In genomic region chr12:3200779-3201738, GRCh38 we compare ENCODE assay signal across 7 cellular contexts.
A peak's percentile ranks its signal among the peaks of the same experiment; 100 is the strongest.
DNase-seq lines count a peak whose midpoint lies in the region; ATAC-seq and TF ChIP-seq lines count a peak whose summit lies in the region.

No MANE protein-coding gene starts in this region.

- H3K4me1 ChIP-seq in H9 (ENCODE audit: insufficient read depth, low read length) (peaks cover 1% of the 10 kb centered on the region; the same call in 1 of the 2 replicates), iPS DF 6.9 (ENCODE audit: control insufficient read depth, insufficient read depth, low read length) (peaks cover 12% of the 10 kb centered on the region), spleen (peaks cover 12 to 72% (median 48%) of the 10 kb centered on the region in 6 donors)

- H3K18ac ChIP-seq in H9 (ENCODE audit: insufficient read length, low read depth, low read length) = no peak overlapping the region

- no peak overlapping the region for H3K4ac ChIP-seq in H9 (ENCODE audit: low read depth, low read length)

- WGBS in H9 (ENCODE audit: extremely low coverage, insufficient read length, low lambda C conversion rate) = no CpG with 5 or more reads among the region's 50 CpGs
- no CpG with 5 or more reads among the region's 50 CpGs for WGBS in iPS DF 6.9 (ENCODE audit: insufficient coverage, insufficient read length)
- 9 to 16% (median 12%) methylated on average over 32 to 50 of the region's 50 CpGs for WGBS in spleen, 5 donors

- H2BK12ac ChIP-seq in H9 (ENCODE audit: insufficient read length, low read depth, low read length) = no peak overlapping the region

- H3K79me2 ChIP-seq in H9 (ENCODE audit: insufficient read depth, low read length) = no peaks in the 10 kb centered on the region

- H4K91ac ChIP-seq in H9 (ENCODE audit: insufficient read length, low read depth, low read length) = no peak overlapping the region

- H3K4me2 ChIP-seq in H9 (ENCODE audit: insufficient read depth, insufficient read length, low read length) = peak overlapping the region; percentile 65

- H3T11ph ChIP-seq in H9 (ENCODE audit: low read length) = no peak overlapping the region

- no peaks in the 10 kb centered on the region for H3K9me3 ChIP-seq in H9 (ENCODE audit: control insufficient read depth, low read depth, low read length)
- H3K9me3 ChIP-seq in iPS DF 6.9 (ENCODE audit: control insufficient read depth, insufficient read depth, low read length) = no peaks in the 10 kb centered on the region
- no peaks in the 10 kb centered on the region for H3K9me3 ChIP-seq in spleen

- no peaks in the 10 kb centered on the region for H4K20me1 ChIP-seq in H9 (ENCODE audit: control insufficient read depth, insufficient read depth, insufficient read length)

- TF ChIP-seq CTCF in H9 (conservative IDR thresholded peaks at IDR 0.05) (no peak), VCaP (conservative IDR thresholded peaks at IDR 0.05) (0 out of 2 replicates have a peak, but pooled peaks have one; percentile 6), spleen (IDR thresholded peaks at IDR 0.05 in 8 of 11, conservative IDR thresholded peaks at IDR 0.05 in 3 of 11) (no peak)

- no peak overlapping the region for H2AK5ac ChIP-seq in H9 (ENCODE audit: insufficient read length, low read length)

- H3K4me3 ChIP-seq in iPS DF 6.9 (ENCODE audit: low read length) = peak overlapping the region; percentile 32; the same call in 1 of the 2 replicates
- peak overlapping the region; percentile 14 to 69 (median 42) for H3K4me3 ChIP-seq in spleen

- intact Hi-C loops in spleen (cut with DNase I; ENCODE audit: low total_unique reads) = no loop called here

- no peak for TF ChIP-seq POLR2A in spleen (IDR thresholded peaks at IDR 0.05)

- H2AFZ ChIP-seq in H9 (ENCODE audit: low read length) = no peak overlapping the region

- no peak overlapping the region for H3K23ac ChIP-seq in H9 (ENCODE audit: insufficient read length, low read depth, low read length)

- no peak overlapping the region for H3K56ac ChIP-seq in H9 (ENCODE audit: insufficient read length, low read depth, low read length)

- H4K8ac ChIP-seq in H9 (replicated peaks; ENCODE audit: insufficient read length, low read depth, low read length) = no peak overlapping the region

- H3K9me3 Mint-ChIP-seq in H9 = peaks cover 0 to 3% of the 10 kb centered on the region in 2 experiments; a peak in 1 of 5 replicates

- ATAC-seq in HG03439 (IDR thresholded peaks at IDR 0.05; ENCODE audit: unreplicated experiment) = no peak

- H3K27ac Mint-ChIP-seq in H9 = no peak overlapping the region

- H4K5ac ChIP-seq in H9 (ENCODE audit: insufficient read length, low read depth, low read length) = no peak overlapping the region

- H3K36me3 ChIP-seq in iPS DF 6.9 (ENCODE audit: control insufficient read depth, insufficient read depth, low read length) (no peaks in the 10 kb centered on the region), spleen (no peaks in the 10 kb centered on the region)

- H3K9ac ChIP-seq in H9 (ENCODE audit: extremely low read depth, insufficient read length, low read length) = no peak overlapping the region

- H3K4me3 Mint-ChIP-seq in H9 = peak overlapping the region; percentile 53 to 82

- H3K23me2 ChIP-seq in H9 (ENCODE audit: insufficient read length, low read depth, low read length, poor library complexity, severe bottlenecking) = peaks cover 14% of the 10 kb centered on the region

- H3K4me1 Mint-ChIP-seq in H9 = peaks cover 51 to 52% of the 10 kb centered on the region in 2 experiments

- H2BK120ac ChIP-seq in H9 (ENCODE audit: low read depth, low read length, poor library complexity, severe bottlenecking) = no peak overlapping the region

- H2BK15ac ChIP-seq in H9 (ENCODE audit: low read depth, low read length) = no peak overlapping the region

- peaks cover 3 to 4% (median 3%) of the 10 kb centered on the region in 3 experiments; a peak in 3 of 7 replicates for H3K36me3 Mint-ChIP-seq in H9 (ENCODE audit: insufficient read depth in 1 of 3, low read depth in 3 of 3)

- no peak overlapping the region for H2BK5ac ChIP-seq in H9 (ENCODE audit: insufficient read length, low read length)

- H3K27ac ChIP-seq in H9 (ENCODE audit: insufficient read length, low read depth, low read length) (no peak overlapping the region), VCaP (peak overlapping the region; percentile 75), iPS DF 6.9 (ENCODE audit: low read length) (no peak overlapping the region), spleen (no peak overlapping the region)

- H3K14ac ChIP-seq in H9 (ENCODE audit: insufficient read depth, low read length) = no peak overlapping the region

- H3K27me3 ChIP-seq in H9 (ENCODE audit: insufficient read depth, low read length) (peaks cover 13% of the 10 kb centered on the region; the same call in 1 of the 2 replicates), iPS DF 6.9 (ENCODE audit: control insufficient read depth, insufficient read depth, low read length) (peaks cover 12% of the 10 kb centered on the region; the same call in 1 of the 2 replicates), spleen (replicated peaks in 1 of 7) (peaks cover 0 to 60% (median 35%) of the 10 kb centered on the region in 7 donors)

- no peaks in the 10 kb centered on the region for H3K79me1 ChIP-seq in H9 (ENCODE audit: insufficient read depth, low read depth, low read length, poor library complexity, severe bottlenecking)

- no peak for DNase-seq in H9
- DNase-seq in iPS DF 6.9 (ENCODE audit: low read depth, low spot score) = no peak
- DNase-seq in spleen = no peak
- DNase-seq in NK-92 treated with Interleukin-12 subunit alpha and Interleukin-12 subunit beta, amount 100 ng/mL, for 24 hours (lab: John Stamatoyannopoulos, UW) = no peak
- DNase-seq in RPMI8226 = no peak

- peaks cover 43% of the 10 kb centered on the region for H3K27me3 Mint-ChIP-seq in H9 (ENCODE audit: low read depth)

- H2BK20ac ChIP-seq in H9 (ENCODE audit: low read depth, low read length, poor library complexity, severe bottlenecking) = no peak overlapping the region
